16 cellular contexts compared by ENCODE assay signal in genomic region chr18:76394780-76395476, GRCh38.
DNase-seq lines count a peak whose midpoint lies in the region; ATAC-seq and TF ChIP-seq lines count a peak whose summit lies in the region.
"Had no signal": no experiment of that assay in that cellular context is flagged by ENCODE, and none has a peak within 500 bp of the region (broad histone marks: within the 10 kb centered on the region; RNA-seq: fewer than 3 reads in every experiment).

No MANE protein-coding gene starts in this region.

- peaks cover 46% of the 10 kb centered on the region for H3K4me1 Mint-ChIP-seq in HFFc6 (ENCODE audit: low read depth)
- peaks cover 53% of the 10 kb centered on the region for H3K4me1 Mint-ChIP-seq in stimulated activated naive CD8-positive, alpha-beta T cell treated with anti-CD3 and anti-CD28 coated beads, Interleukin-15, amount 100 ng/mL, for 72 hours

- peaks cover 4% of the 10 kb centered on the region; the same call in 1 of the 2 replicates for H3K36me3 Mint-ChIP-seq in HFFc6 (ENCODE audit: low read depth)

- H3K4me3 Mint-ChIP-seq in HFFc6: peak overlapping the region; percentile 43; the same call in 1 of the 2 replicates
- no peak overlapping the region for H3K4me3 Mint-ChIP-seq in stimulated activated naive CD8-positive, alpha-beta T cell treated with anti-CD3 and anti-CD28 coated beads, Interleukin-15, amount 100 ng/mL, for 72 hours
- H3K4me3 Mint-ChIP-seq: activated T-helper 1 cell treated with anti-CD3 and anti-CD28 coated beads, Interleukin-12 subunit alpha, Interleukin-12 subunit beta, Interleukin-2, Interleukin-4 antibody, amounts not matched to agents 30 ng/mL and 10 ng/mL and 1 ng/mL, durations not matched to agents 14 hours and 24 hours and 36 hours had no signal

- H3K9me3 ChIP-seq in aorta (ENCODE audit: control insufficient read depth, low read length): no peaks in the 10 kb centered on the region
- H3K9me3 ChIP-seq: left ventricle myocardium inferior had no signal

- peak overlapping the region; percentile 63 for H3K27ac Mint-ChIP-seq in HFFc6
- H3K27ac Mint-ChIP-seq in stimulated activated naive CD8-positive, alpha-beta T cell treated with anti-CD3 and anti-CD28 coated beads, Interleukin-15, amount 100 ng/mL, for 72 hours: no peak overlapping the region
- H3K27ac Mint-ChIP-seq: activated T-helper 1 cell treated with anti-CD3 and anti-CD28 coated beads, Interleukin-12 subunit alpha, Interleukin-12 subunit beta, Interleukin-2, Interleukin-4 antibody, amounts not matched to agents 30 ng/mL and 10 ng/mL and 1 ng/mL, durations not matched to agents 14 hours and 24 hours and 36 hours had no signal

- H3K36me3 ChIP-seq in kidney epithelial cell (ENCODE audit: control insufficient read depth, insufficient read depth, low read length) (no peaks in the 10 kb centered on the region), aorta (ENCODE audit: control insufficient read depth in 1 of 2, insufficient read depth in 2 of 2, low read length in 1 of 2) (no peaks in the 10 kb centered on the region)
- H3K36me3 ChIP-seq: left ventricle myocardium inferior had no signal

- peaks cover 8% of the 10 kb centered on the region for H3K27me3 Mint-ChIP-seq in HFFc6 (ENCODE audit: insufficient read depth)
- H3K27me3 Mint-ChIP-seq in stimulated activated naive CD8-positive, alpha-beta T cell treated with anti-CD3 and anti-CD28 coated beads, Interleukin-15, amount 100 ng/mL, for 72 hours: no peaks in the 10 kb centered on the region

- H3K9me3 Mint-ChIP-seq in HFFc6: no peaks in the 10 kb centered on the region
- H3K9me3 Mint-ChIP-seq in stimulated activated naive CD8-positive, alpha-beta T cell treated with anti-CD3 and anti-CD28 coated beads, Interleukin-15, amount 100 ng/mL, for 72 hours: no peaks in the 10 kb centered on the region
- H3K9me3 Mint-ChIP-seq: activated T-helper 1 cell treated with anti-CD3 and anti-CD28 coated beads, Interleukin-12 subunit alpha, Interleukin-12 subunit beta, Interleukin-2, Interleukin-4 antibody, amounts not matched to agents 30 ng/mL and 10 ng/mL and 1 ng/mL, durations not matched to agents 14 hours and 24 hours and 36 hours had no signal

- H3K4me1 ChIP-seq in aorta (ENCODE audit: control insufficient read depth in 1 of 2, insufficient read depth in 2 of 2, low read length in 2 of 2): no peaks in the 10 kb centered on the region

- WGBS in aorta, 2 donors: 84% methylated on average over 13 to 15 of the region's 15 CpGs

- H3K27ac ChIP-seq in aorta (ENCODE audit: low read depth in 1 of 2, low read length in 2 of 2): no peak overlapping the region
- H3K27ac ChIP-seq: C4-2B, left ventricle myocardium inferior, VCaP had no signal

- no peak for ATAC-seq in stimulated activated naive CD8-positive, alpha-beta T cell treated with anti-CD3 and anti-CD28 coated beads, Interleukin-15, amount 100 ng/mL, for 72 hours
- no peak for ATAC-seq in aorta (ENCODE audit: low FRiP score)

- H3K27me3 ChIP-seq in kidney epithelial cell (ENCODE audit: control insufficient read depth, insufficient read depth, low read length) (no peaks in the 10 kb centered on the region), aorta (ENCODE audit: control insufficient read depth in 1 of 2, insufficient read depth in 2 of 2, low read length in 1 of 2) (no peaks in the 10 kb centered on the region)

- intact Hi-C loops in aorta (cut with DNase I): loop anchor here in 1 of 2 donors (5.0 kb wide), 2 partner anchors 227 to 317 kb away; no protein-coding TSS in a partner anchor

- TF ChIP-seq CTCF in HFFc6 (IDR thresholded peaks at IDR 0.05) (no peak), astrocyte of the spinal cord (IDR thresholded peaks at IDR 0.05; ENCODE audit: low read depth, low read length) (no peak), kidney epithelial cell (IDR thresholded peaks at IDR 0.05; ENCODE audit: insufficient read depth, low read length, poor library complexity, severe bottlenecking) (no peak)

- in situ Hi-C loops in astrocyte of the spinal cord (cut with HindIII; ENCODE audit: low sequenced_read_pairs): no loop called here

- DNase-seq in AG20443 (ENCODE audit: low spot score) (peak; percentile 30), HFFc6 (peak; percentile 73), astrocyte of the spinal cord (ENCODE audit: low read depth, low spot score) (peak; percentile 40), kidney epithelial cell (ENCODE audit: low read depth) (peak; percentile 26), amniotic stem cell (lab: John Stamatoyannopoulos, UW) (no peak), aorta (no peak), AML-193 (lab: John Stamatoyannopoulos, UW) (no peak)
- no peak for DNase-seq in stimulated activated naive CD8-positive, alpha-beta T cell treated with anti-CD3 and anti-CD28 coated beads, Interleukin-15, amount 100 ng/mL, for 72 hours
- DNase-seq: GOT3; left ventricle myocardium inferior; NCI-H187; stimulated activated CD4-positive, alpha-beta T cell treated with anti-CD3 and anti-CD28 coated beads, Interleukin-15, amount 100 ng/mL, for 24 hours; stimulated activated CD8-positive, alpha-beta memory T cell treated with anti-CD3 and anti-CD28 coated beads, Interleukin-4, amount 100 ng/mL, for 48 hours had no signal

- H3K4me3 ChIP-seq in astrocyte of the spinal cord (ENCODE audit: low read depth, low read length) (no peak overlapping the region), kidney epithelial cell (ENCODE audit: low read depth, low read length) (no peak overlapping the region), aorta (ENCODE audit: low read length in 2 of 2) (no peak overlapping the region)
- H3K4me3 ChIP-seq: left ventricle myocardium inferior had no signal

Comparison
In these comparisons a context has a peak if more than half of its experiments do, and no peak if none do; other contexts are left out.
1. DNase-seq: peak in AG20443 (single experiment), HFFc6 (single experiment), astrocyte of the spinal cord (single experiment) and kidney epithelial cell (single experiment); none in amniotic stem cell (single experiment), stimulated activated naive CD8-positive, alpha-beta T cell treated with anti-CD3 and anti-CD28 coated beads, Interleukin-15, amount 100 ng/mL, for 72 hours (0 of 2), aorta (0 of 2) and AML-193 (0 of 2).